In genomic region chr19:53977429-53977990, GRCh38 we compare ENCODE assay signal across 8 cellular contexts. TPM values are rescaled to one million over a fixed set of nuclear protein-coding genes. Genes with fewer than 3 reads are reported as not detected.
DNase-seq lines count a peak whose midpoint lies in the region; ATAC-seq, FAIRE-seq and TF ChIP-seq lines count a peak whose summit lies in the region.

No MANE protein-coding gene starts in this region.

- no peak for TF ChIP-seq EP300 in sigmoid colon (IDR thresholded peaks at IDR 0.05)

- no peak overlapping the region for H3K27ac ChIP-seq in sigmoid colon

- H3K4me1 ChIP-seq in sigmoid colon, result peaks cover 0 to 31% (median 24%) of the 10 kb centered on the region in 4 donors

- TF ChIP-seq POLR2A in sigmoid colon (IDR thresholded peaks at IDR 0.05), result no peak

- FAIRE-seq in TTC549 (lab: Jason Lieb, UNC), result peak; percentile 92

- H3K4me1 Mint-ChIP-seq in brain, result peaks cover 36% of the 10 kb centered on the region

- H3K9me3 ChIP-seq in sigmoid colon, result no peaks in the 10 kb centered on the region

- H3K9me3 Mint-ChIP-seq in brain, result peaks cover 0 to 11% (median 3%) of the 10 kb centered on the region in 5 experiments

- H3K4me3 Mint-ChIP-seq in brain, result peak overlapping the region; percentile 85 to 91 (median 88)

- intact Hi-C loops in sigmoid colon (cut with DNase I), result loop anchor here (5.0 kb wide), 2 partner anchors 95 to 125 kb away; partner anchors contain the start of genes NDUFA3, OSCAR and PRKCG

- DNase-seq in EL (peak; percentile 87), NCI-H1092 treated with DMSO at 0.1 percent for 48 hours (lab: John Stamatoyannopoulos, UW) (peak; percentile 40), iPS DF 19.7 (ENCODE audit: low read depth, low spot score) (peak; percentile 97), sigmoid colon (peak; percentile 87), NCI-H510A treated with DMSO at 0.1 percent for 48 hours (lab: John Stamatoyannopoulos, UW) (no peak)

- peaks cover 10% of the 10 kb centered on the region for H3K36me3 Mint-ChIP-seq in brain

- peaks cover 36 to 77% (median 62%) of the 10 kb centered on the region in 3 donors for H3K27me3 ChIP-seq in sigmoid colon

- 6 to 12% methylated on average over 9 of the region's 9 CpGs for WGBS in sigmoid colon, 2 donors

- no peak for TF ChIP-seq CTCF in brain (conservative IDR thresholded peaks at IDR 0.05)
- no peak for TF ChIP-seq CTCF in sigmoid colon (IDR thresholded peaks at IDR 0.05)

- H3K27ac Mint-ChIP-seq in brain, result peak overlapping the region; percentile 59 to 96 (median 70)

- no peak for ATAC-seq in HG02571 (IDR thresholded peaks at IDR 0.05; ENCODE audit: unreplicated experiment)

- no peaks in the 10 kb centered on the region for H3K36me3 ChIP-seq in sigmoid colon

- peaks cover 23% of the 10 kb centered on the region for H3K27me3 Mint-ChIP-seq in brain

- peak overlapping the region in 3 of 4 donors; percentile 13 to 38 (median 21) for H3K4me3 ChIP-seq in sigmoid colon

RNA-seq across cellular contexts. Expression of gene CACNG6, which starts 13.9 kb away (rescaled TPM):
- polyA plus RNA-seq in brain (ENCODE audit: insufficient read depth, low read depth, low replicate concordance) (not detected), sigmoid colon (not detected)
- not detected for total RNA-seq in sigmoid colon

RNA-seq across cellular contexts. Expression of gene CACNG8, which starts 14.8 kb away (rescaled TPM):
- polyA plus RNA-seq in brain (ENCODE audit: insufficient read depth, low read depth, low replicate concordance) (4.3 TPM), sigmoid colon (under 1 TPM in 1 of 3 donors, not detected in 2; 0.03 TPM)
- under 1 TPM in 1 of 4 donors, not detected in 3; under 0.01 TPM for total RNA-seq in sigmoid colon
